8 cellular contexts compared by ENCODE assay signal in the genomic region with DNA sequence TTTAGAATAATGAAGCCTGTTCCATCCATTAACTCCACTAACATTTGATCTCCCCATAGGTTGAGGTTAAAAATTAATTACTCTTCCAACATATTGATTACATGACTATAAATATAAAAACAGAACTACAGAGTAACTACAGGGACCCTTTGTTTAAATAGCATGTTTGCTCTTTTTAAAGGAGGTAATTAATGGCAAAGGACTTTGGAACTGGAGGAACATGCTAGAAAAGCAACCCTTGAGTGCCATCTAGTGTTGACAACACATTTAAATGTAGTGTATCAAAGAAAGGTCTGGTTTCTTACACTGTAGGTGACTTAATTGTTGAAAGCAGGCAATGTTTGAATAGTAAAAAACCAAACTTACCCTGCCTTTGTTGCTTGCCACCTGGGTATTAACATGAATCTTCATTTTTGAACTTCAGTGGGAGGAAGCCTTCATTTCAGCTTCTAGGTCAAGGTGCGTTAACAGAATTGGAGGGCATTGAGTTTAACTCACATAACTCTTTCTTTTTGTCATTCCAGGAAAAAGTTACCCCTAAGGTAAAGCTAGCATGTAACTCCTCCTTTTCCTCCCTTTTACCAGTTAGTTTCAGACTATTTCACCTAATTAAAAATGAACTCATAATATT. TPM values are rescaled to one million over a fixed set of nuclear protein-coding genes. Genes with fewer than 3 reads are reported as not detected.
DNase-seq lines count a peak whose midpoint lies in the region; ATAC-seq lines count a peak whose summit lies in the region.

No MANE protein-coding gene starts in this region.

- no peaks in the 10 kb centered on the region for H3K36me3 ChIP-seq in endocrine pancreas (ENCODE audit: control insufficient read depth, insufficient read depth, low read length)

- H3K27me3 ChIP-seq in endocrine pancreas (ENCODE audit: control insufficient read depth, insufficient read depth, low read length), result no peaks in the 10 kb centered on the region

- H3K9ac ChIP-seq in endocrine pancreas (ENCODE audit: control insufficient read depth, insufficient read depth, low read length), result no peak overlapping the region

- peak overlapping the region; percentile 47 for H3K4me3 ChIP-seq in endocrine pancreas (ENCODE audit: control insufficient read depth, insufficient read depth, low read length)

- DNase-seq in DMS153 treated with DMSO at 0.1 percent for 48 hours (lab: John Stamatoyannopoulos, UW; ENCODE audit: unreplicated experiment) (peak; percentile 76), M059J (ENCODE audit: low read depth) (peak; percentile 81), RKO (ENCODE audit: low spot score) (peak; percentile 84), medulla oblongata (ENCODE audit: extremely low spot score) (peak; percentile 79), activated gamma-delta T cell treated with Interleukin-2 at 50 U/mL for 16 hours (no peak)

- peaks cover 13% of the 10 kb centered on the region for H3K4me1 ChIP-seq in endocrine pancreas (ENCODE audit: control insufficient read depth, insufficient read depth, low read length)

- no peaks in the 10 kb centered on the region for H3K9me3 ChIP-seq in endocrine pancreas (ENCODE audit: control insufficient read depth, low read length)

- ATAC-seq in GM21390 (IDR thresholded peaks at IDR 0.05; ENCODE audit: unreplicated experiment), result peak; percentile 69
- ATAC-seq in GM21576 (IDR thresholded peaks at IDR 0.05; ENCODE audit: unreplicated experiment), result no peak

RNA-seq across cellular contexts. Expression of a gene that starts 52.6 kb away (rescaled TPM):
- total RNA-seq in M059J (2014; rRNA removed; shearing (Covaris generic)), result 126 and 214 TPM in 2 replicates
